ENCODE assay signal across 1 cellular context in genomic region chr6:150093397-150093796, GRCh38.
TF ChIP-seq lines count a peak whose summit lies in the region.

No MANE protein-coding gene starts in this region.

TF ChIP-seq in SK-N-SH treated with all-trans-retinoic acid at 6 μM for 48 hours, 23 proteins besides CTCF, POLR2A, EP300 and RAD21 (continued from another document):
- no peak for TF ChIP-seq CREB5 (CRISPR knock-in tag; IDR thresholded peaks at IDR 0.05; ENCODE audit: low read depth)
- TF ChIP-seq, protein P1, sequence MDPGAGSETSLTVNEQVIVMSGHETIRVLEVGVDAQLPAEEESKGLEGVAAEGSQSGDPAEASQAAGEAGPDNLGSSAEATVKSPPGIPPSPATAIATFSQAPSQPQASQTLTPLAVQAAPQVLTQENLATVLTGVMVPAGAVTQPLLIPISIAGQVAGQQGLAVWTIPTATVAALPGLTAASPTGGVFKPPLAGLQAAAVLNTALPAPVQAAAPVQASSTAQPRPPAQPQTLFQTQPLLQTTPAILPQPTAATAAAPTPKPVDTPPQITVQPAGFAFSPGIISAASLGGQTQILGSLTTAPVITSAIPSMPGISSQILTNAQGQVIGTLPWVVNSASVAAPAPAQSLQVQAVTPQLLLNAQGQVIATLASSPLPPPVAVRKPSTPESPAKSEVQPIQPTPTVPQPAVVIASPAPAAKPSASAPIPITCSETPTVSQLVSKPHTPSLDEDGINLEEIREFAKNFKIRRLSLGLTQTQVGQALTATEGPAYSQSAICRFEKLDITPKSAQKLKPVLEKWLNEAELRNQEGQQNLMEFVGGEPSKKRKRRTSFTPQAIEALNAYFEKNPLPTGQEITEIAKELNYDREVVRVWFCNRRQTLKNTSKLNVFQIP (CRISPR knock-in tag; IDR thresholded peaks at IDR 0.05; ENCODE audit: borderline replicate concordance, low read depth), result no peak
- TF ChIP-seq, protein P2, sequence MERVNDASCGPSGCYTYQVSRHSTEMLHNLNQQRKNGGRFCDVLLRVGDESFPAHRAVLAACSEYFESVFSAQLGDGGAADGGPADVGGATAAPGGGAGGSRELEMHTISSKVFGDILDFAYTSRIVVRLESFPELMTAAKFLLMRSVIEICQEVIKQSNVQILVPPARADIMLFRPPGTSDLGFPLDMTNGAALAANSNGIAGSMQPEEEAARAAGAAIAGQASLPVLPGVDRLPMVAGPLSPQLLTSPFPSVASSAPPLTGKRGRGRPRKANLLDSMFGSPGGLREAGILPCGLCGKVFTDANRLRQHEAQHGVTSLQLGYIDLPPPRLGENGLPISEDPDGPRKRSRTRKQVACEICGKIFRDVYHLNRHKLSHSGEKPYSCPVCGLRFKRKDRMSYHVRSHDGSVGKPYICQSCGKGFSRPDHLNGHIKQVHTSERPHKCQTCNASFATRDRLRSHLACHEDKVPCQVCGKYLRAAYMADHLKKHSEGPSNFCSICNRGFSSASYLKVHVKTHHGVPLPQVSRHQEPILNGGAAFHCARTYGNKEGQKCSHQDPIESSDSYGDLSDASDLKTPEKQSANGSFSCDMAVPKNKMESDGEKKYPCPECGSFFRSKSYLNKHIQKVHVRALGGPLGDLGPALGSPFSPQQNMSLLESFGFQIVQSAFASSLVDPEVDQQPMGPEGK (CRISPR knock-in tag; IDR thresholded peaks at IDR 0.05; ENCODE audit: borderline replicate concordance), result no peak
- TF ChIP-seq ZNF565 (CRISPR knock-in tag; conservative IDR thresholded peaks at IDR 0.05; ENCODE audit: low read depth), result no peak
- TF ChIP-seq PPARA (CRISPR knock-in tag; IDR thresholded peaks at IDR 0.05; ENCODE audit: borderline replicate concordance), result no peak
- TF ChIP-seq ISL1 (CRISPR knock-in tag; IDR thresholded peaks at IDR 0.05), result no peak
- TF ChIP-seq SNAI2 (CRISPR knock-in tag; IDR thresholded peaks at IDR 0.05), result no peak
- no peak for TF ChIP-seq TOX (CRISPR knock-in tag; IDR thresholded peaks at IDR 0.05; ENCODE audit: borderline replicate concordance)
- TF ChIP-seq RARB (CRISPR knock-in tag; IDR thresholded peaks at IDR 0.05), result no peak
- no peak for TF ChIP-seq GLIS3 (CRISPR knock-in tag; IDR thresholded peaks at IDR 0.05)
- no peak for TF ChIP-seq ZNF70 (CRISPR knock-in tag; IDR thresholded peaks at IDR 0.05)
- TF ChIP-seq ZFP3 (CRISPR knock-in tag; IDR thresholded peaks at IDR 0.05), result no peak
- TF ChIP-seq CSRNP3 (CRISPR knock-in tag; IDR thresholded peaks at IDR 0.05), result no peak
- no peak for TF ChIP-seq TCF4 (CRISPR knock-in tag; IDR thresholded peaks at IDR 0.05; ENCODE audit: borderline replicate concordance)
- TF ChIP-seq OSR1 (CRISPR knock-in tag; IDR thresholded peaks at IDR 0.05), result no peak
- no peak for TF ChIP-seq ZNF8 (CRISPR knock-in tag; IDR thresholded peaks at IDR 0.05)
- no peak for TF ChIP-seq TSHZ2 (CRISPR knock-in tag; IDR thresholded peaks at IDR 0.05)
